8 cellular contexts compared by ENCODE assay signal in genomic region chr7:75879771-75880184, GRCh38. TPM values are rescaled to one million over a fixed set of nuclear protein-coding genes. Genes with fewer than 3 reads are reported as not detected.
A peak's percentile ranks its signal among the peaks of the same experiment; 100 is the strongest.
DNase-seq lines count a peak whose midpoint lies in the region; TF ChIP-seq lines count a peak whose summit lies in the region.

No MANE protein-coding gene starts in this region.

- H3K9me3 Mint-ChIP-seq in activated naive CD4-positive, alpha-beta T cell treated with anti-CD3 and anti-CD28 coated beads, Interleukin-2, amount 50 U/mL, for 24 hours = no peaks in the 10 kb centered on the region

- TF ChIP-seq POLR2A in stomach (IDR thresholded peaks at IDR 0.05) = no peak

- H3K79me2 ChIP-seq in DOHH2 (ENCODE audit: control insufficient read depth, low read length) (peaks cover 13% of the 10 kb centered on the region), Karpas-422 (ENCODE audit: low read length) (peaks cover 28% of the 10 kb centered on the region)

- peak; percentile 42 for DNase-seq in Karpas-422
- DNase-seq in stomach = no peak
- no peak for DNase-seq in NCI-H2029 (lab: John Stamatoyannopoulos, UW)
- DNase-seq in ecto neural progenitor cell (ENCODE audit: low spot score) = no peak
- no peak for DNase-seq in NCI-H1436 (lab: John Stamatoyannopoulos, UW)

- H3K27ac ChIP-seq in DOHH2 (ENCODE audit: low read depth, low read length) (no peak overlapping the region), Karpas-422 (ENCODE audit: low read length) (peak overlapping the region; percentile 30; the same call in 1 of the 2 replicates), stomach (peak overlapping the region in 4 of 5 donors; percentile 82 to 94 (median 86))

- H3K27ac Mint-ChIP-seq in activated naive CD4-positive, alpha-beta T cell treated with anti-CD3 and anti-CD28 coated beads, Interleukin-2, amount 50 U/mL, for 24 hours = peak overlapping the region; percentile 98

- TF ChIP-seq EP300 in stomach (IDR thresholded peaks at IDR 0.05) = no peak

- intact Hi-C loops in stomach (cut with DNase I; ENCODE audit: low total_unique reads) = no loop called here

- 3 to 8% (median 7%) methylated on average over 8 of the region's 8 CpGs for WGBS in stomach, 5 donors

- H3K9ac ChIP-seq in Karpas-422 (ENCODE audit: low read length) = peak overlapping the region; percentile 83

- H3K36me3 ChIP-seq in DOHH2 (ENCODE audit: control insufficient read depth, low read length) (peaks cover 29% of the 10 kb centered on the region), Karpas-422 (ENCODE audit: insufficient read depth, low read length) (peaks cover 23% of the 10 kb centered on the region), stomach (peaks cover 34 to 43% (median 42%) of the 10 kb centered on the region in 4 donors)

- H3F3A ChIP-seq in DOHH2 (ENCODE audit: control insufficient read depth, insufficient read depth) = no peaks in the 10 kb centered on the region

- H3K36me3 Mint-ChIP-seq in activated naive CD4-positive, alpha-beta T cell treated with anti-CD3 and anti-CD28 coated beads, Interleukin-2, amount 50 U/mL, for 24 hours = peaks cover 9% of the 10 kb centered on the region

- H3K9me2 ChIP-seq in DOHH2 (replicated peaks; ENCODE audit: control insufficient read depth, low read length) (no peaks in the 10 kb centered on the region), Karpas-422 (replicated peaks; ENCODE audit: insufficient read depth, low read length) (no peaks in the 10 kb centered on the region)

- H4K20me1 ChIP-seq in DOHH2 (ENCODE audit: control insufficient read depth, insufficient read depth, low read depth, low read length) (no peaks in the 10 kb centered on the region), Karpas-422 (ENCODE audit: insufficient read depth, low read depth, low read length) (peaks cover 4% of the 10 kb centered on the region; the same call in 1 of the 2 replicates)

- H3K27me3 ChIP-seq in DOHH2 (ENCODE audit: control insufficient read depth, low read length) (no peaks in the 10 kb centered on the region), Karpas-422 (ENCODE audit: low read length) (no peaks in the 10 kb centered on the region), stomach (no peaks in the 10 kb centered on the region)

- peaks cover 34% of the 10 kb centered on the region for H3K4me1 Mint-ChIP-seq in activated naive CD4-positive, alpha-beta T cell treated with anti-CD3 and anti-CD28 coated beads, Interleukin-2, amount 50 U/mL, for 24 hours

- TF ChIP-seq CTCF in DOHH2 (IDR thresholded peaks at IDR 0.05; ENCODE audit: low read depth, low read length, poor library complexity, severe bottlenecking) (no peak), stomach (IDR thresholded peaks at IDR 0.05) (no peak)

- H3K4me2 ChIP-seq in DOHH2 (ENCODE audit: low read length) (peak overlapping the region; percentile 81), Karpas-422 (ENCODE audit: low read depth, low read length, poor library complexity, severe bottlenecking) (peak overlapping the region; percentile 97)

- H3K4me3 Mint-ChIP-seq in activated naive CD4-positive, alpha-beta T cell treated with anti-CD3 and anti-CD28 coated beads, Interleukin-2, amount 50 U/mL, for 24 hours = peak overlapping the region; percentile 97

- H2AFZ ChIP-seq in Karpas-422 (ENCODE audit: low read length) = peak overlapping the region; percentile 81; the same call in 1 of the 2 replicates

- no peaks in the 10 kb centered on the region for H3K9me3 ChIP-seq in DOHH2 (ENCODE audit: control insufficient read depth, insufficient read depth, low read length)
- H3K9me3 ChIP-seq in Karpas-422 (ENCODE audit: low read length) = no peaks in the 10 kb centered on the region
- peaks cover 3% of the 10 kb centered on the region for H3K9me3 ChIP-seq in iPS-18c (ENCODE audit: control insufficient read depth, insufficient read depth, low read length)
- no peaks in the 10 kb centered on the region for H3K9me3 ChIP-seq in stomach

- no peaks in the 10 kb centered on the region for H3K27me3 Mint-ChIP-seq in activated naive CD4-positive, alpha-beta T cell treated with anti-CD3 and anti-CD28 coated beads, Interleukin-2, amount 50 U/mL, for 24 hours

- H3K4me1 ChIP-seq in DOHH2 (ENCODE audit: control insufficient read depth, low read length) (peaks cover 19% of the 10 kb centered on the region), Karpas-422 (ENCODE audit: low read length) (peaks cover 16% of the 10 kb centered on the region), stomach (peaks cover 4 to 61% (median 23%) of the 10 kb centered on the region in 4 donors)

- peak overlapping the region; percentile 76 for H3K4me3 ChIP-seq in DOHH2 (ENCODE audit: low read length)
- H3K4me3 ChIP-seq in Karpas-422 (ENCODE audit: low read length) = peak overlapping the region; percentile 82
- H3K4me3 ChIP-seq in iPS-18c (ENCODE audit: insufficient read depth, low read depth, low read length) = peak overlapping the region; percentile 87
- peak overlapping the region; percentile 67 to 96 (median 84) for H3K4me3 ChIP-seq in stomach

RNA-seq across cellular contexts. Expression of gene RHBDD2, which starts 0.9 kb away (rescaled TPM):
- total RNA-seq in Karpas-422 (2014; rRNA removed; shearing (Covaris generic); ENCODE audit: low replicate concordance) = 35.2 and 35.5 TPM in 2 replicates
- total RNA-seq in stomach = 10 to 100 TPM; 15.8 to 95.9 (median 25.0) TPM
- 10 to 100 TPM; 43.9 to 50.4 (median 47.0) TPM for polyA plus RNA-seq in stomach

RNA-seq across cellular contexts. Expression of gene POR, which starts 35.2 kb away (rescaled TPM):
- total RNA-seq in Karpas-422 (2014; rRNA removed; shearing (Covaris generic); ENCODE audit: low replicate concordance) = 19.8 and 38.9 TPM in 2 replicates
- total RNA-seq in stomach = 100 to 1,000 TPM in 1 of 5 donors, 10 to 100 TPM in 4; 36.2 to 304 (median 78.0) TPM
- polyA plus RNA-seq in stomach = 10 to 100 TPM; 30.4 to 88.6 (median 42.0) TPM
